In the genomic region with DNA sequence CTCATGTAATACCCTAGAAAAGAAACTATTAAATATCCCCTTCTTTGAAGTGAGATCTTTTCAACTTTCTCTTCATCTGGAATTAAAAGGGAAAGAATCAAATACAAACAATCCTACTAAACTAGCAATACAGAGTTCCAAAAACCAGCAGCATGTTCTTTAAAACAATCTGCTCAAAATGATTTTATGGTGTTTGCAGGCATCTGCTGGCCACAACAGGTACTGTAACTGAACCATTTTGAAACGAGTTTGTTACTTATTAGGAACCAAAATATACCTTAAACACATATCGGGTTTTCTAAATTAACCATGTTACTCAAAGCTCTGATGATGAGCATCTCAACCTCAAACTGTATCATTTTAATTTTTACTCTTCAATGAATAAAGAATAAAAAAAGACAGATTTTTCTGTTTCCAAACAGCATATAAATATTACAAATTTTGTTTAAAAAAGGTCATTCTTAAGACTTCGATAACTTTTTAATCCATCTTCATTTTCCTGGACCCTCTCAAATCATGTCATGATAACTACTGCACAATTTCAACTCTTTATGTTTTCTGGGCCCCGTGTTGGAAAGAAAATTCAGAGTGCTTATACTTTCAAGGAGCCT, we compare ENCODE assay signal across 8 cellular contexts. TPM values are rescaled to one million over a fixed set of nuclear protein-coding genes. Genes with fewer than 3 reads are reported as not detected.
DNase-seq lines count a peak whose midpoint lies in the region; ATAC-seq, FAIRE-seq and TF ChIP-seq lines count a peak whose summit lies in the region.

No MANE protein-coding gene starts in this region.

- intact Hi-C loops in ascending aorta (cut with DNase I): no loop called here

- H3K9me3 ChIP-seq in WERI-Rb-1 (ENCODE audit: severe bottlenecking) (no peaks in the 10 kb centered on the region), ascending aorta (no peaks in the 10 kb centered on the region)

- ATAC-seq in left lobe of liver (peak; percentile 63), HG02938 (IDR thresholded peaks at IDR 0.05; ENCODE audit: unreplicated experiment) (no peak), GM21515 (IDR thresholded peaks at IDR 0.05; ENCODE audit: unreplicated experiment) (no peak)

- H3K27ac ChIP-seq in WERI-Rb-1: no peak overlapping the region
- no peak overlapping the region for H3K27ac ChIP-seq in ascending aorta

- no peaks in the 10 kb centered on the region for H3K27me3 ChIP-seq in GM06990 (replicated peaks; ENCODE audit: control insufficient read depth, insufficient read depth, low read length)
- H3K27me3 ChIP-seq in WERI-Rb-1 (ENCODE audit: insufficient read depth, low read depth, severe bottlenecking): peaks cover 77% of the 10 kb centered on the region
- no peaks in the 10 kb centered on the region for H3K27me3 ChIP-seq in ascending aorta

- no peak for DNase-seq in GM06990 (ENCODE audit: extremely low read depth, insufficient read length)
- DNase-seq in HTR-8/SVneo (ENCODE audit: insufficient read length, low spot score): peak; percentile 15
- DNase-seq in WERI-Rb-1: no peak
- DNase-seq in left lobe of liver (ENCODE audit: low spot score): no peak
- no peak for DNase-seq in activated CD4-positive, CD25-positive, alpha-beta regulatory T cell treated with anti-CD3 and anti-CD28 coated beads, Interleukin-2, amount 50 U/mL, for 72 hours
- DNase-seq in ascending aorta (ENCODE audit: low spot score in 2 of 2): no peak

- H3K4me1 ChIP-seq in ascending aorta: no peaks in the 10 kb centered on the region

- H3K4me3 ChIP-seq in GM06990 (replicated peaks; ENCODE audit: low read depth, low read length) (no peak overlapping the region), WERI-Rb-1 (ENCODE audit: low read depth, low read length) (no peak overlapping the region), ascending aorta (no peak overlapping the region)

- H3K36me3 ChIP-seq in GM06990 (ENCODE audit: control insufficient read depth, insufficient read depth, low read length) (peaks cover 2% of the 10 kb centered on the region; the same call in 1 of the 2 replicates), WERI-Rb-1 (no peaks in the 10 kb centered on the region), ascending aorta (no peaks in the 10 kb centered on the region)

- TF ChIP-seq CTCF in GM06990 (IDR thresholded peaks at IDR 0.05; ENCODE audit: insufficient read depth, low read length, poor library complexity, severe bottlenecking): peak; percentile 47
- TF ChIP-seq CTCF in WERI-Rb-1 (IDR thresholded peaks at IDR 0.05; ENCODE audit: low read depth, low read length): peak; percentile 42; the same call in 1 of the 2 replicates
- peak in 1 of 3 experiments; percentile 22 for TF ChIP-seq CTCF in ascending aorta (IDR thresholded peaks at IDR 0.05)

- FAIRE-seq in HTR-8/SVneo (lab: Jason Lieb, UNC): no peak

RNA-seq across cellular contexts. Expression of a gene that starts 56.5 kb away (rescaled TPM):
- total RNA-seq in left lobe of liver: 7.4 TPM
- total RNA-seq in ascending aorta: 12.2 TPM
